24 cellular contexts compared by ENCODE assay signal in genomic region chr5:55071413-55071812, GRCh38. TPM values are rescaled to one million over a fixed set of nuclear protein-coding genes. Genes with fewer than 3 reads are reported as not detected.
DNase-seq lines count a peak whose midpoint lies in the region; ATAC-seq and TF ChIP-seq lines count a peak whose summit lies in the region.
"Had no signal": no experiment of that assay in that cellular context is flagged by ENCODE, and none has a peak within 500 bp of the region (broad histone marks: within the 10 kb centered on the region; RNA-seq: fewer than 3 reads in every experiment).

No MANE protein-coding gene starts in this region.

- H3K9ac ChIP-seq in endodermal cell (ENCODE audit: extremely low read depth, low read length, poor library complexity, severe bottlenecking) = no peak overlapping the region
- H3K9ac ChIP-seq: KMS-11 had no signal

- H3K27me3 ChIP-seq in H7 (ENCODE audit: control insufficient read depth, insufficient read depth, low read length) (no peaks in the 10 kb centered on the region), endodermal cell (ENCODE audit: control insufficient read depth, insufficient read depth, low read length, poor library complexity, severe bottlenecking) (no peaks in the 10 kb centered on the region), spleen (replicated peaks in 1 of 7) (no peaks in the 10 kb centered on the region)
- no peaks in the 10 kb centered on the region for H3K27me3 ChIP-seq in effector memory CD4-positive, alpha-beta T cell (replicated peaks; ENCODE audit: control insufficient read depth, insufficient read depth, low read length, poor library complexity, severe bottlenecking)

- peaks cover 4% of the 10 kb centered on the region for H3K9me3 Mint-ChIP-seq in activated CD8-positive, alpha-beta T cell treated with anti-CD3 and anti-CD28 coated beads, Interleukin-2, amount 10 ng/mL, durations not matched to agents 7 days and 5 days (ENCODE audit: insufficient read depth)
- H3K9me3 Mint-ChIP-seq in activated CD8-positive, alpha-beta T cell treated with anti-CD3 and anti-CD28 coated beads for 36 hours = no peaks in the 10 kb centered on the region
- no peaks in the 10 kb centered on the region for H3K9me3 Mint-ChIP-seq in endodermal cell
- peaks cover 8% of the 10 kb centered on the region for H3K9me3 Mint-ChIP-seq in natural killer cell treated with Interleukin-12 subunit alpha and Interleukin-12 subunit beta and Interleukin-15 and Interleukin-18, amount 100 ng/mL, for 72 hours
- H3K9me3 Mint-ChIP-seq in mesothelial cell of epicardium = no peaks in the 10 kb centered on the region
- H3K9me3 Mint-ChIP-seq: CD8-positive, alpha-beta T cell had no signal

- TF ChIP-seq POLR2A in spleen (IDR thresholded peaks at IDR 0.05) = no peak

- CTCF ChIA-PET in activated CD8-positive, alpha-beta T cell treated with anti-CD3 and anti-CD28 coated beads, Interleukin-2, amount 10 ng/mL, durations not matched to agents 7 days and 5 days (lab: Charles Lee) = interaction anchor here (1.1 to 4.2 kb wide), 7 partner anchors 9 to 127 kb away, joined by 3 to 20 read pairs (median 11); no protein-coding TSS in a partner anchor
- CTCF ChIA-PET in activated CD8-positive, alpha-beta T cell treated with anti-CD3 and anti-CD28 coated beads for 36 hours (lab: Charles Lee) = interaction anchor here (0.9 to 3.6 kb wide), 6 partner anchors 20 to 165 kb away, joined by 3 to 13 read pairs (median 4); no protein-coding TSS in a partner anchor

- H3K36me3 Mint-ChIP-seq in activated CD8-positive, alpha-beta T cell treated with anti-CD3 and anti-CD28 coated beads, Interleukin-2, amount 10 ng/mL, durations not matched to agents 7 days and 5 days (ENCODE audit: low read depth) = peaks cover 44% of the 10 kb centered on the region
- no peaks in the 10 kb centered on the region for H3K36me3 Mint-ChIP-seq in activated CD8-positive, alpha-beta T cell treated with anti-CD3 and anti-CD28 coated beads for 36 hours (ENCODE audit: low read depth)
- H3K36me3 Mint-ChIP-seq in endodermal cell (ENCODE audit: low read depth) (no peaks in the 10 kb centered on the region), mesothelial cell of epicardium (no peaks in the 10 kb centered on the region)
- H3K36me3 Mint-ChIP-seq in natural killer cell treated with Interleukin-12 subunit alpha and Interleukin-12 subunit beta and Interleukin-15 and Interleukin-18, amount 100 ng/mL, for 72 hours = peaks cover 6% of the 10 kb centered on the region
- H3K36me3 Mint-ChIP-seq: CD8-positive, alpha-beta T cell had no signal

- H3K9me3 ChIP-seq in endodermal cell (ENCODE audit: control insufficient read depth, low read length) (no peaks in the 10 kb centered on the region), spleen (no peaks in the 10 kb centered on the region)
- no peaks in the 10 kb centered on the region for H3K9me3 ChIP-seq in effector memory CD4-positive, alpha-beta T cell (ENCODE audit: control insufficient read depth, low read length)

- no peak for TF ChIP-seq CTCF in activated CD8-positive, alpha-beta T cell treated with anti-CD3 and anti-CD28 coated beads for 36 hours (IDR thresholded peaks at IDR 0.05)
- no peak for TF ChIP-seq CTCF in endodermal cell (conservative IDR thresholded peaks at IDR 0.05)
- TF ChIP-seq CTCF in mesothelial cell of epicardium (IDR thresholded peaks at IDR 0.05; ENCODE audit: unreplicated experiment) = no peak
- no peak for TF ChIP-seq CTCF in spleen (IDR thresholded peaks at IDR 0.05 in 8 of 11, conservative IDR thresholded peaks at IDR 0.05 in 3 of 11)

- POLR2A ChIA-PET in activated CD8-positive, alpha-beta T cell treated with anti-CD3 and anti-CD28 coated beads, Interleukin-2, amount 10 ng/mL, durations not matched to agents 7 days and 5 days (lab: Charles Lee) = interaction anchor here (1.4 to 1.5 kb wide), 2 partner anchors 9 to 33 kb away, joined by 3 to 5 read pairs; no protein-coding TSS in a partner anchor
- POLR2A ChIA-PET in activated CD8-positive, alpha-beta T cell treated with anti-CD3 and anti-CD28 coated beads for 36 hours (lab: Charles Lee) = interaction anchor here (1.4 kb wide), 1 partner anchor 70 kb away, joined by 4 read pairs; no protein-coding TSS in a partner anchor

- ATAC-seq in activated CD8-positive, alpha-beta T cell treated with anti-CD3 and anti-CD28 coated beads, Interleukin-2, amount 10 ng/mL, durations not matched to agents 7 days and 5 days = no peak
- no peak for ATAC-seq in activated CD8-positive, alpha-beta T cell treated with anti-CD3 and anti-CD28 coated beads for 36 hours
- peak in 1 of 2 donors; percentile 4 for ATAC-seq in natural killer cell treated with Interleukin-12 subunit alpha and Interleukin-12 subunit beta and Interleukin-15 and Interleukin-18, amount 100 ng/mL, for 72 hours
- ATAC-seq: CD8-positive, alpha-beta T cell; HCT116 had no signal

- 95% methylated on average over 1 of the region's 1 CpG; no CpG with 5 or more reads in 1 of the 2 experiments for WGBS in endodermal cell (ENCODE audit: insufficient coverage in 1 of 2, insufficient read length in 1 of 2), 2 experiments
- 83 to 100% (median 92%) methylated on average over 1 of the region's 1 CpG for WGBS in spleen, 5 donors

- H3K4me3 ChIP-seq in H7 (ENCODE audit: insufficient read depth, low read depth, low read length) = no peak overlapping the region
- no peak overlapping the region for H3K4me3 ChIP-seq in endodermal cell (ENCODE audit: low read length)
- no peak overlapping the region for H3K4me3 ChIP-seq in effector memory CD4-positive, alpha-beta T cell (ENCODE audit: insufficient read depth, low read depth, low read length, poor library complexity, severe bottlenecking)
- no peak overlapping the region for H3K4me3 ChIP-seq in spleen

- H3K4me1 Mint-ChIP-seq in activated CD8-positive, alpha-beta T cell treated with anti-CD3 and anti-CD28 coated beads, Interleukin-2, amount 10 ng/mL, durations not matched to agents 7 days and 5 days (ENCODE audit: low read depth) = peaks cover 72% of the 10 kb centered on the region
- H3K4me1 Mint-ChIP-seq in activated CD8-positive, alpha-beta T cell treated with anti-CD3 and anti-CD28 coated beads for 36 hours (ENCODE audit: low read depth) = peaks cover 47% of the 10 kb centered on the region
- peaks cover 15% of the 10 kb centered on the region for H3K4me1 Mint-ChIP-seq in endodermal cell
- peaks cover 58 to 62% of the 10 kb centered on the region in 2 donors for H3K4me1 Mint-ChIP-seq in natural killer cell treated with Interleukin-12 subunit alpha and Interleukin-12 subunit beta and Interleukin-15 and Interleukin-18, amount 100 ng/mL, for 72 hours (ENCODE audit: low read depth in 2 of 2)
- no peaks in the 10 kb centered on the region for H3K4me1 Mint-ChIP-seq in mesothelial cell of epicardium

- H3K27ac ChIP-seq in endodermal cell (ENCODE audit: low read depth, low read length) = no peak overlapping the region
- H3K27ac ChIP-seq in effector memory CD4-positive, alpha-beta T cell (ENCODE audit: insufficient read depth, low read length, poor library complexity, severe bottlenecking) = no peak overlapping the region
- no peak overlapping the region for H3K27ac ChIP-seq in spleen
- H3K27ac ChIP-seq: HL-60, KMS-11 had no signal

- H3K4me1 ChIP-seq in endodermal cell (ENCODE audit: control insufficient read depth, insufficient read depth, low read length) = peaks cover 2% of the 10 kb centered on the region
- H3K4me1 ChIP-seq in effector memory CD4-positive, alpha-beta T cell (ENCODE audit: control insufficient read depth, insufficient read depth, low read length, poor library complexity, severe bottlenecking) = peaks cover 16% of the 10 kb centered on the region
- peaks cover 0 to 16% (median 0%) of the 10 kb centered on the region in 6 donors for H3K4me1 ChIP-seq in spleen

- no peaks in the 10 kb centered on the region for H3K27me3 Mint-ChIP-seq in activated CD8-positive, alpha-beta T cell treated with anti-CD3 and anti-CD28 coated beads, Interleukin-2, amount 10 ng/mL, durations not matched to agents 7 days and 5 days (ENCODE audit: low read depth)
- H3K27me3 Mint-ChIP-seq in activated CD8-positive, alpha-beta T cell treated with anti-CD3 and anti-CD28 coated beads for 36 hours = no peaks in the 10 kb centered on the region
- H3K27me3 Mint-ChIP-seq in endodermal cell (ENCODE audit: insufficient read depth) (no peaks in the 10 kb centered on the region), mesothelial cell of epicardium (ENCODE audit: low read depth) (peaks cover 11% of the 10 kb centered on the region)
- H3K27me3 Mint-ChIP-seq in natural killer cell treated with Interleukin-12 subunit alpha and Interleukin-12 subunit beta and Interleukin-15 and Interleukin-18, amount 100 ng/mL, for 72 hours = no peaks in the 10 kb centered on the region

- DNase-seq in activated CD8-positive, alpha-beta T cell treated with anti-CD3 and anti-CD28 coated beads, Interleukin-2, amount 10 ng/mL, durations not matched to agents 7 days and 5 days = no peak
- no peak for DNase-seq in activated CD8-positive, alpha-beta T cell treated with anti-CD3 and anti-CD28 coated beads for 36 hours
- DNase-seq in H7 = peak; percentile 13
- DNase-seq in endodermal cell = peak; percentile 45
- no peak for DNase-seq in natural killer cell treated with Interleukin-12 subunit alpha and Interleukin-12 subunit beta and Interleukin-15 and Interleukin-18, amount 100 ng/mL, for 72 hours (ENCODE audit: low spot score)
- DNase-seq in effector memory CD4-positive, alpha-beta T cell = no peak
- DNase-seq in mesothelial cell of epicardium (ENCODE audit: low spot score in 2 of 2, unreplicated experiment in 2 of 2) = no peak
- DNase-seq in spleen = no peak
- DNase-seq: Calu3; CD8-positive, alpha-beta T cell; DMS53; NCI-H1417; NCI-H187; NCI-H2107; NCI-H510A; NCI-H82; SHP77 treated with DMSO at 0.1 percent for 48 hours had no signal

- H3K4me3 Mint-ChIP-seq in activated CD8-positive, alpha-beta T cell treated with anti-CD3 and anti-CD28 coated beads, Interleukin-2, amount 10 ng/mL, durations not matched to agents 7 days and 5 days = no peak overlapping the region
- H3K4me3 Mint-ChIP-seq in activated CD8-positive, alpha-beta T cell treated with anti-CD3 and anti-CD28 coated beads for 36 hours = no peak overlapping the region
- no peak overlapping the region for H3K4me3 Mint-ChIP-seq in endodermal cell
- peak overlapping the region; percentile 55 for H3K4me3 Mint-ChIP-seq in natural killer cell treated with Interleukin-12 subunit alpha and Interleukin-12 subunit beta and Interleukin-15 and Interleukin-18, amount 100 ng/mL, for 72 hours
- H3K4me3 Mint-ChIP-seq in mesothelial cell of epicardium = no peak overlapping the region
- H3K4me3 Mint-ChIP-seq: CD8-positive, alpha-beta T cell had no signal

- H3K36me3 ChIP-seq in H7 (replicated peaks; ENCODE audit: control insufficient read depth, insufficient read depth, low read length) (no peaks in the 10 kb centered on the region), endodermal cell (ENCODE audit: control insufficient read depth, insufficient read depth, low read length) (no peaks in the 10 kb centered on the region), spleen (no peaks in the 10 kb centered on the region)
- H3K36me3 ChIP-seq in effector memory CD4-positive, alpha-beta T cell (ENCODE audit: control insufficient read depth, insufficient read depth, low read length) = no peaks in the 10 kb centered on the region

- intact Hi-C loops in activated CD8-positive, alpha-beta T cell treated with anti-CD3 and anti-CD28 coated beads for 36 hours (cut with micrococcal nuclease) = no loop called here
- intact Hi-C loops in spleen (cut with DNase I; ENCODE audit: low total_unique reads) = no loop called here

- peak overlapping the region; percentile 39 for H3K27ac Mint-ChIP-seq in activated CD8-positive, alpha-beta T cell treated with anti-CD3 and anti-CD28 coated beads, Interleukin-2, amount 10 ng/mL, durations not matched to agents 7 days and 5 days
- H3K27ac Mint-ChIP-seq in activated CD8-positive, alpha-beta T cell treated with anti-CD3 and anti-CD28 coated beads for 36 hours = no peak overlapping the region
- H3K27ac Mint-ChIP-seq in endodermal cell = no peak overlapping the region
- H3K27ac Mint-ChIP-seq in natural killer cell treated with Interleukin-12 subunit alpha and Interleukin-12 subunit beta and Interleukin-15 and Interleukin-18, amount 100 ng/mL, for 72 hours = peak overlapping the region; percentile 96 to 99
- H3K27ac Mint-ChIP-seq in mesothelial cell of epicardium = no peak overlapping the region
- H3K27ac Mint-ChIP-seq: CD8-positive, alpha-beta T cell had no signal

RNA-seq across cellular contexts. Expression of gene GZMA, which starts 31.0 kb away (rescaled TPM):
- total RNA-seq in activated CD8-positive, alpha-beta T cell treated with anti-CD3 and anti-CD28 coated beads, Interleukin-2, amount 10 ng/mL, durations not matched to agents 7 days and 5 days = 100 to 1,000 TPM; 356 to 365 TPM
- 10 to 100 TPM; 17.8 to 18.2 TPM for total RNA-seq in activated CD8-positive, alpha-beta T cell treated with anti-CD3 and anti-CD28 coated beads for 36 hours
- total RNA-seq in H7 (2014; rRNA removed; shearing (Covaris generic)) = not detected in 2 replicates
- total RNA-seq in endodermal cell (under 1 TPM in 1 of 2 donors, not detected in 1; 0.31 TPM), mesothelial cell of epicardium (not detected in 3 replicates), spleen (10 to 100 TPM; 19.6 to 40.5 (median 24.6) TPM)
- polyA plus RNA-seq in endodermal cell (2013, experiment 1 of 2) = not detected
- polyA plus RNA-seq in endodermal cell (2013, experiment 2 of 2) = not detected
- 1,000 to 10,000 TPM in 1 of 2 donors, 100 to 1,000 TPM in 1; 522 to 1,702 TPM for total RNA-seq in natural killer cell treated with Interleukin-12 subunit alpha and Interleukin-12 subunit beta and Interleukin-15 and Interleukin-18, amount 100 ng/mL, for 72 hours
- 10 to 100 TPM; 14.7 to 21.9 (median 15.6) TPM for polyA plus RNA-seq in spleen
- total RNA-seq: Calu3, M059J, RPMI7951 had no signal
- polyA plus RNA-seq: BJ had no signal

RNA-seq across cellular contexts. Expression of gene GZMK, which starts 47.4 kb away (rescaled TPM):
- 1 to 10 TPM; 2.4 to 2.9 TPM for total RNA-seq in activated CD8-positive, alpha-beta T cell treated with anti-CD3 and anti-CD28 coated beads, Interleukin-2, amount 10 ng/mL, durations not matched to agents 7 days and 5 days
- total RNA-seq in activated CD8-positive, alpha-beta T cell treated with anti-CD3 and anti-CD28 coated beads for 36 hours = 1 to 10 TPM; 5.2 to 6.2 TPM
- total RNA-seq in H7 (2014; rRNA removed; shearing (Covaris generic)) = not detected in 2 replicates
- total RNA-seq in endodermal cell = under 1 TPM in 1 of 2 donors, not detected in 1; 0.29 TPM
- not detected for polyA plus RNA-seq in endodermal cell (2013, experiment 1 of 2)
- polyA plus RNA-seq in endodermal cell (2013, experiment 2 of 2) = not detected
- total RNA-seq in natural killer cell treated with Interleukin-12 subunit alpha and Interleukin-12 subunit beta and Interleukin-15 and Interleukin-18, amount 100 ng/mL, for 72 hours = 1 to 10 TPM; 4.7 to 7.4 TPM
- total RNA-seq in mesothelial cell of epicardium = not detected in 3 replicates
- 10 to 100 TPM; 13.2 to 37.1 (median 22.4) TPM for total RNA-seq in spleen
- 10 to 100 TPM in 2 of 3 donors, 1 to 10 TPM in 1; 4.9 to 16.8 (median 16.2) TPM for polyA plus RNA-seq in spleen
- total RNA-seq: Calu3, HT1080, M059J, RPMI7951 had no signal
- polyA plus RNA-seq: BJ had no signal

Comparison
In these comparisons a context has a peak if more than half of its experiments do, and no peak if none do; other contexts are left out.
1. H3K27ac Mint-ChIP-seq: peak in activated CD8-positive, alpha-beta T cell treated with anti-CD3 and anti-CD28 coated beads, Interleukin-2, amount 10 ng/mL, durations not matched to agents 7 days and 5 days (single experiment) and natural killer cell treated with Interleukin-12 subunit alpha and Interleukin-12 subunit beta and Interleukin-15 and Interleukin-18, amount 100 ng/mL, for 72 hours (2 of 2); none in activated CD8-positive, alpha-beta T cell treated with anti-CD3 and anti-CD28 coated beads for 36 hours (single experiment), endodermal cell (single experiment) and mesothelial cell of epicardium (single experiment).
2. DNase-seq: peak in H7 (single experiment) and endodermal cell (single experiment); none in activated CD8-positive, alpha-beta T cell treated with anti-CD3 and anti-CD28 coated beads, Interleukin-2, amount 10 ng/mL, durations not matched to agents 7 days and 5 days (single experiment), activated CD8-positive, alpha-beta T cell treated with anti-CD3 and anti-CD28 coated beads for 36 hours (single experiment), natural killer cell treated with Interleukin-12 subunit alpha and Interleukin-12 subunit beta and Interleukin-15 and Interleukin-18, amount 100 ng/mL, for 72 hours (single experiment), effector memory CD4-positive, alpha-beta T cell (0 of 3), mesothelial cell of epicardium (0 of 2) and spleen (single experiment).
3. RNA of gene GZMA, which starts 31.0 kb away (total RNA-seq): 522 to 1,702 TPM in natural killer cell treated with Interleukin-12 subunit alpha and Interleukin-12 subunit beta and Interleukin-15 and Interleukin-18, amount 100 ng/mL, for 72 hours, 356 to 365 TPM in activated CD8-positive, alpha-beta T cell treated with anti-CD3 and anti-CD28 coated beads, Interleukin-2, amount 10 ng/mL, durations not matched to agents 7 days and 5 days, 19.6 to 40.5 TPM in spleen and 17.8 to 18.2 TPM in activated CD8-positive, alpha-beta T cell treated with anti-CD3 and anti-CD28 coated beads for 36 hours; 0.31 TPM in endodermal cell, not detected in mesothelial cell of epicardium and not detected in H7; every median in the first group is over 10 times any median in the second.